ENCODE assay signal across 1 cellular context in the genomic region with DNA sequence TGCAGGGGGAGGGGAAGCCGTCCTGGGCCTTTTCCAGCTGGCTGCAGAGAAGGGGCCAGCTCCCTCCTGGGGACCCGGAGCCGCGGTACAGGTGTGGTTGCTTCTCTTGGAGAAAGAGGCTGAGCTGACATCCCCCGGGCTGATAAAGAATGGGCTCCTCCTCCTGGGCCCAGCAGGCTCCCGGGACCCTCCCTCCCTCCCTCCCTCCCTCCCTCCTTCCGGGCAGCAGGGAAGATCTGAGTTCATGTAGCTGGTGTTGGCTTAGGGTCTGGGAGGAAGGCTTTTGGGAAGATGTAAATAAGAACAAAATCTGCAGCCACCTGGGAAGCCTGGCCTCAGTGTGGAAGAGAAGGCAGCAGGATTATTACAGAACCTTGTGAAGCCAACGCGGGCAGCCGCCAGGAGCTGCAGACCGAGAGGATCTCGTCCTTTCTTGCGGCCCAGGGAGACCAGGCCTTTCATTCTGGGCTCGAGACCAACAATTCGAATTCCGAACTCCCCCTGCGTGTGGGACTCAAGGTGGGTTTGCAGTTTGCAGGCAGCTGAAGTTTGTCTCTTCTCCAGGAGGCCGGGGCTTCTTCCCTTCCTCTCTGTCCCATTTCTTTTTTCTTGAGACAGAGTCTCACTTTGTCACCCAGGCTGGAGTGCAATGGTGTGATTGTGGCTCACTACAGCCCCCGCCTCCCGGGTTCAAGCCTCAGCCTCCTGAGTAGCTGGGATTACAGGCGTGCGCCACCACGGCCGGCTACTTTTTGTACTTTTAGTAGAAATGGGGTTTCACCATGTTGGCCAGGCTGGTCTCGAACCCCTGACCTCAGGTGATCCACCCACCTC.
TF ChIP-seq lines count a peak whose summit lies in the region.

A gene with protein sequence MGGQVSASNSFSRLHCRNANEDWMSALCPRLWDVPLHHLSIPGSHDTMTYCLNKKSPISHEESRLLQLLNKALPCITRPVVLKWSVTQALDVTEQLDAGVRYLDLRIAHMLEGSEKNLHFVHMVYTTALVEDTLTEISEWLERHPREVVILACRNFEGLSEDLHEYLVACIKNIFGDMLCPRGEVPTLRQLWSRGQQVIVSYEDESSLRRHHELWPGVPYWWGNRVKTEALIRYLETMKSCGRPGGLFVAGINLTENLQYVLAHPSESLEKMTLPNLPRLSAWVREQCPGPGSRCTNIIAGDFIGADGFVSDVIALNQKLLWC (plus strand): TSS at position 216 of the 834 bp plus-strand sequence. CDS start 2,807 bp downstream, outside the sequence.

TF ChIP-seq in HepG2, 621 proteins besides CTCF, POLR2A, EP300 and RAD21 (continued from another document and continues in another):
- TF ChIP-seq, protein P1, sequence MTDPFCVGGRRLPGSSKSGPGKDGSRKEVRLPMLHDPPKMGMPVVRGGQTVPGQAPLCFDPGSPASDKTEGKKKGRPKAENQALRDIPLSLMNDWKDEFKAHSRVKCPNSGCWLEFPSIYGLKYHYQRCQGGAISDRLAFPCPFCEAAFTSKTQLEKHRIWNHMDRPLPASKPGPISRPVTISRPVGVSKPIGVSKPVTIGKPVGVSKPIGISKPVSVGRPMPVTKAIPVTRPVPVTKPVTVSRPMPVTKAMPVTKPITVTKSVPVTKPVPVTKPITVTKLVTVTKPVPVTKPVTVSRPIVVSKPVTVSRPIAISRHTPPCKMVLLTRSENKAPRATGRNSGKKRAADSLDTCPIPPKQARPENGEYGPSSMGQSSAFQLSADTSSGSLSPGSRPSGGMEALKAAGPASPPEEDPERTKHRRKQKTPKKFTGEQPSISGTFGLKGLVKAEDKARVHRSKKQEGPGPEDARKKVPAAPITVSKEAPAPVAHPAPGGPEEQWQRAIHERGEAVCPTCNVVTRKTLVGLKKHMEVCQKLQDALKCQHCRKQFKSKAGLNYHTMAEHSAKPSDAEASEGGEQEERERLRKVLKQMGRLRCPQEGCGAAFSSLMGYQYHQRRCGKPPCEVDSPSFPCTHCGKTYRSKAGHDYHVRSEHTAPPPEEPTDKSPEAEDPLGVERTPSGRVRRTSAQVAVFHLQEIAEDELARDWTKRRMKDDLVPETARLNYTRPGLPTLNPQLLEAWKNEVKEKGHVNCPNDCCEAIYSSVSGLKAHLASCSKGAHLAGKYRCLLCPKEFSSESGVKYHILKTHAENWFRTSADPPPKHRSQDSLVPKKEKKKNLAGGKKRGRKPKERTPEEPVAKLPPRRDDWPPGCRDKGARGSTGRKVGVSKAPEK (CRISPR knock-in tag; IDR thresholded peaks at IDR 0.05; ENCODE audit: borderline replicate concordance) = no peak
- TF ChIP-seq FLYWCH1 (CRISPR knock-in tag; IDR thresholded peaks at IDR 0.05) (no peak), KAT8 (CRISPR knock-in tag; IDR thresholded peaks at IDR 0.05) (no peak), ZNF230 (CRISPR knock-in tag; IDR thresholded peaks at IDR 0.05) (no peak), TMF1 (CRISPR knock-in tag; IDR thresholded peaks at IDR 0.05; ENCODE audit: low read depth) (no peak), ZNF143 (CRISPR knock-in tag; IDR thresholded peaks at IDR 0.05) (no peak), ZZZ3 (CRISPR knock-in tag; IDR thresholded peaks at IDR 0.05; ENCODE audit: borderline replicate concordance) (no peak), SETDB1 (CRISPR knock-in tag; IDR thresholded peaks at IDR 0.05; ENCODE audit: borderline replicate concordance) (no peak), ZNF451 (CRISPR knock-in tag; IDR thresholded peaks at IDR 0.05) (no peak), TGIF2 (CRISPR knock-in tag; IDR thresholded peaks at IDR 0.05) (no peak), ZNF501 (CRISPR knock-in tag; IDR thresholded peaks at IDR 0.05) (no peak), GATAD2A (CRISPR knock-in tag; IDR thresholded peaks at IDR 0.05) (0 out of 2 replicates have a peak, but pooled peaks have one; percentile 15), PRMT3 (CRISPR knock-in tag; IDR thresholded peaks at IDR 0.05; ENCODE audit: borderline replicate concordance, low read depth) (no peak), LCORL (IDR thresholded peaks at IDR 0.05) (no peak), LCORL (CRISPR knock-in tag; IDR thresholded peaks at IDR 0.05) (no peak), MBD4 (IDR thresholded peaks at IDR 0.05; ENCODE audit: borderline replicate concordance, low read length) (no peak), ETV5 (CRISPR knock-in tag; IDR thresholded peaks at IDR 0.05; ENCODE audit: borderline replicate concordance) (no peak), ZFP90 (CRISPR knock-in tag; IDR thresholded peaks at IDR 0.05; ENCODE audit: borderline replicate concordance) (no peak), HNRNPH1 (optimal IDR thresholded peaks at IDR 0.05; ENCODE audit: low read depth, low read length) (no peak), MBNL3 (CRISPR knock-in tag; conservative IDR thresholded peaks at IDR 0.05) (no peak), ZNF761 (CRISPR knock-in tag; conservative IDR thresholded peaks at IDR 0.05) (no peak), SP1 (IDR thresholded peaks at IDR 0.05) (no peak), SP1 (CRISPR knock-in tag; IDR thresholded peaks at IDR 0.05) (no peak)
- TF ChIP-seq, protein P2, sequence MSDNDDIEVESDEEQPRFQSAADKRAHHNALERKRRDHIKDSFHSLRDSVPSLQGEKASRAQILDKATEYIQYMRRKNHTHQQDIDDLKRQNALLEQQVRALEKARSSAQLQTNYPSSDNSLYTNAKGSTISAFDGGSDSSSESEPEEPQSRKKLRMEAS (IDR thresholded peaks at IDR 0.05) = no peak
- TF ChIP-seq, protein P3, sequence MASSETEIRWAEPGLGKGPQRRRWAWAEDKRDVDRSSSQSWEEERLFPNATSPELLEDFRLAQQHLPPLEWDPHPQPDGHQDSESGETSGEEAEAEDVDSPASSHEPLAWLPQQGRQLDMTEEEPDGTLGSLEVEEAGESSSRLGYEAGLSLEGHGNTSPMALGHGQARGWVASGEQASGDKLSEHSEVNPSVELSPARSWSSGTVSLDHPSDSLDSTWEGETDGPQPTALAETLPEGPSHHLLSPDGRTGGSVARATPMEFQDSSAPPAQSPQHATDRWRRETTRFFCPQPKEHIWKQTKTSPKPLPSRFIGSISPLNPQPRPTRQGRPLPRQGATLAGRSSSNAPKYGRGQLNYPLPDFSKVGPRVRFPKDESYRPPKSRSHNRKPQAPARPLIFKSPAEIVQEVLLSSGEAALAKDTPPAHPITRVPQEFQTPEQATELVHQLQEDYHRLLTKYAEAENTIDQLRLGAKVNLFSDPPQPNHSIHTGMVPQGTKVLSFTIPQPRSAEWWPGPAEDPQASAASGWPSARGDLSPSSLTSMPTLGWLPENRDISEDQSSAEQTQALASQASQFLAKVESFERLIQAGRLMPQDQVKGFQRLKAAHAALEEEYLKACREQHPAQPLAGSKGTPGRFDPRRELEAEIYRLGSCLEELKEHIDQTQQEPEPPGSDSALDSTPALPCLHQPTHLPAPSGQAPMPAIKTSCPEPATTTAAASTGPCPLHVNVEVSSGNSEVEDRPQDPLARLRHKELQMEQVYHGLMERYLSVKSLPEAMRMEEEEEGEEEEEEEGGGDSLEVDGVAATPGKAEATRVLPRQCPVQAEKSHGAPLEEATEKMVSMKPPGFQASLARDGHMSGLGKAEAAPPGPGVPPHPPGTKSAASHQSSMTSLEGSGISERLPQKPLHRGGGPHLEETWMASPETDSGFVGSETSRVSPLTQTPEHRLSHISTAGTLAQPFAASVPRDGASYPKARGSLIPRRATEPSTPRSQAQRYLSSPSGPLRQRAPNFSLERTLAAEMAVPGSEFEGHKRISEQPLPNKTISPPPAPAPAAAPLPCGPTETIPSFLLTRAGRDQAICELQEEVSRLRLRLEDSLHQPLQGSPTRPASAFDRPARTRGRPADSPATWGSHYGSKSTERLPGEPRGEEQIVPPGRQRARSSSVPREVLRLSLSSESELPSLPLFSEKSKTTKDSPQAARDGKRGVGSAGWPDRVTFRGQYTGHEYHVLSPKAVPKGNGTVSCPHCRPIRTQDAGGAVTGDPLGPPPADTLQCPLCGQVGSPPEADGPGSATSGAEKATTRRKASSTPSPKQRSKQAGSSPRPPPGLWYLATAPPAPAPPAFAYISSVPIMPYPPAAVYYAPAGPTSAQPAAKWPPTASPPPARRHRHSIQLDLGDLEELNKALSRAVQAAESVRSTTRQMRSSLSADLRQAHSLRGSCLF (CRISPR knock-in tag; IDR thresholded peaks at IDR 0.05; ENCODE audit: borderline replicate concordance) = no peak
- TF ChIP-seq, protein P4, sequence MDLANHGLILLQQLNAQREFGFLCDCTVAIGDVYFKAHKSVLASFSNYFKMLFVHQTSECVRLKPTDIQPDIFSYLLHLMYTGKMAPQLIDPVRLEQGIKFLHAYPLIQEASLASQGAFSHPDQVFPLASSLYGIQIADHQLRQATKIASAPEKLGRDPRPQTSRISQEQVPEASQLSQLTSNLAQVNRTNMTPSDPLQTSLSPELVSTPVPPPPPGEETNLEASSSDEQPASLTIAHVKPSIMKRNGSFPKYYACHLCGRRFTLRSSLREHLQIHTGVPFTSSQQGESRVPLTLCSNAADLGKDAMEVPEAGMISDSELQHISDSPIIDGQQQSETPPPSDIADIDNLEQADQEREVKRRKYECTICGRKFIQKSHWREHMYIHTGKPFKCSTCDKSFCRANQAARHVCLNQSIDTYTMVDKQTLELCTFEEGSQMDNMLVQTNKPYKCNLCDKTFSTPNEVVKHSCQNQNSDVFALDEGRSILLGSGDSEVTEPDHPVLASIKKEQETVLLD (CRISPR knock-in tag; IDR thresholded peaks at IDR 0.05; ENCODE audit: low read depth) = no peak
- TF ChIP-seq, protein P5, sequence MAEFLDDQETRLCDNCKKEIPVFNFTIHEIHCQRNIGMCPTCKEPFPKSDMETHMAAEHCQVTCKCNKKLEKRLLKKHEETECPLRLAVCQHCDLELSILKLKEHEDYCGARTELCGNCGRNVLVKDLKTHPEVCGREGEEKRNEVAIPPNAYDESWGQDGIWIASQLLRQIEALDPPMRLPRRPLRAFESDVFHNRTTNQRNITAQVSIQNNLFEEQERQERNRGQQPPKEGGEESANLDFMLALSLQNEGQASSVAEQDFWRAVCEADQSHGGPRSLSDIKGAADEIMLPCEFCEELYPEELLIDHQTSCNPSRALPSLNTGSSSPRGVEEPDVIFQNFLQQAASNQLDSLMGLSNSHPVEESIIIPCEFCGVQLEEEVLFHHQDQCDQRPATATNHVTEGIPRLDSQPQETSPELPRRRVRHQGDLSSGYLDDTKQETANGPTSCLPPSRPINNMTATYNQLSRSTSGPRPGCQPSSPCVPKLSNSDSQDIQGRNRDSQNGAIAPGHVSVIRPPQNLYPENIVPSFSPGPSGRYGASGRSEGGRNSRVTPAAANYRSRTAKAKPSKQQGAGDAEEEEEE (CRISPR knock-in tag; IDR thresholded peaks at IDR 0.05; ENCODE audit: borderline replicate concordance) = no peak
- TF ChIP-seq, protein P6, sequence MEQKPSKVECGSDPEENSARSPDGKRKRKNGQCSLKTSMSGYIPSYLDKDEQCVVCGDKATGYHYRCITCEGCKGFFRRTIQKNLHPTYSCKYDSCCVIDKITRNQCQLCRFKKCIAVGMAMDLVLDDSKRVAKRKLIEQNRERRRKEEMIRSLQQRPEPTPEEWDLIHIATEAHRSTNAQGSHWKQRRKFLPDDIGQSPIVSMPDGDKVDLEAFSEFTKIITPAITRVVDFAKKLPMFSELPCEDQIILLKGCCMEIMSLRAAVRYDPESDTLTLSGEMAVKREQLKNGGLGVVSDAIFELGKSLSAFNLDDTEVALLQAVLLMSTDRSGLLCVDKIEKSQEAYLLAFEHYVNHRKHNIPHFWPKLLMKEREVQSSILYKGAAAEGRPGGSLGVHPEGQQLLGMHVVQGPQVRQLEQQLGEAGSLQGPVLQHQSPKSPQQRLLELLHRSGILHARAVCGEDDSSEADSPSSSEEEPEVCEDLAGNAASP (CRISPR knock-in tag; IDR thresholded peaks at IDR 0.05; ENCODE audit: borderline replicate concordance) = peak; percentile 38; the same call in 1 of the 2 replicates
- TF ChIP-seq, protein P7, sequence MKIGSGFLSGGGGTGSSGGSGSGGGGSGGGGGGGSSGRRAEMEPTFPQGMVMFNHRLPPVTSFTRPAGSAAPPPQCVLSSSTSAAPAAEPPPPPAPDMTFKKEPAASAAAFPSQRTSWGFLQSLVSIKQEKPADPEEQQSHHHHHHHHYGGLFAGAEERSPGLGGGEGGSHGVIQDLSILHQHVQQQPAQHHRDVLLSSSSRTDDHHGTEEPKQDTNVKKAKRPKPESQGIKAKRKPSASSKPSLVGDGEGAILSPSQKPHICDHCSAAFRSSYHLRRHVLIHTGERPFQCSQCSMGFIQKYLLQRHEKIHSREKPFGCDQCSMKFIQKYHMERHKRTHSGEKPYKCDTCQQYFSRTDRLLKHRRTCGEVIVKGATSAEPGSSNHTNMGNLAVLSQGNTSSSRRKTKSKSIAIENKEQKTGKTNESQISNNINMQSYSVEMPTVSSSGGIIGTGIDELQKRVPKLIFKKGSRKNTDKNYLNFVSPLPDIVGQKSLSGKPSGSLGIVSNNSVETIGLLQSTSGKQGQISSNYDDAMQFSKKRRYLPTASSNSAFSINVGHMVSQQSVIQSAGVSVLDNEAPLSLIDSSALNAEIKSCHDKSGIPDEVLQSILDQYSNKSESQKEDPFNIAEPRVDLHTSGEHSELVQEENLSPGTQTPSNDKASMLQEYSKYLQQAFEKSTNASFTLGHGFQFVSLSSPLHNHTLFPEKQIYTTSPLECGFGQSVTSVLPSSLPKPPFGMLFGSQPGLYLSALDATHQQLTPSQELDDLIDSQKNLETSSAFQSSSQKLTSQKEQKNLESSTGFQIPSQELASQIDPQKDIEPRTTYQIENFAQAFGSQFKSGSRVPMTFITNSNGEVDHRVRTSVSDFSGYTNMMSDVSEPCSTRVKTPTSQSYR (CRISPR knock-in tag; IDR thresholded peaks at IDR 0.05; ENCODE audit: borderline replicate concordance) = peak; percentile 69; the same call in 1 of the 2 replicates
- TF ChIP-seq, protein P8, sequence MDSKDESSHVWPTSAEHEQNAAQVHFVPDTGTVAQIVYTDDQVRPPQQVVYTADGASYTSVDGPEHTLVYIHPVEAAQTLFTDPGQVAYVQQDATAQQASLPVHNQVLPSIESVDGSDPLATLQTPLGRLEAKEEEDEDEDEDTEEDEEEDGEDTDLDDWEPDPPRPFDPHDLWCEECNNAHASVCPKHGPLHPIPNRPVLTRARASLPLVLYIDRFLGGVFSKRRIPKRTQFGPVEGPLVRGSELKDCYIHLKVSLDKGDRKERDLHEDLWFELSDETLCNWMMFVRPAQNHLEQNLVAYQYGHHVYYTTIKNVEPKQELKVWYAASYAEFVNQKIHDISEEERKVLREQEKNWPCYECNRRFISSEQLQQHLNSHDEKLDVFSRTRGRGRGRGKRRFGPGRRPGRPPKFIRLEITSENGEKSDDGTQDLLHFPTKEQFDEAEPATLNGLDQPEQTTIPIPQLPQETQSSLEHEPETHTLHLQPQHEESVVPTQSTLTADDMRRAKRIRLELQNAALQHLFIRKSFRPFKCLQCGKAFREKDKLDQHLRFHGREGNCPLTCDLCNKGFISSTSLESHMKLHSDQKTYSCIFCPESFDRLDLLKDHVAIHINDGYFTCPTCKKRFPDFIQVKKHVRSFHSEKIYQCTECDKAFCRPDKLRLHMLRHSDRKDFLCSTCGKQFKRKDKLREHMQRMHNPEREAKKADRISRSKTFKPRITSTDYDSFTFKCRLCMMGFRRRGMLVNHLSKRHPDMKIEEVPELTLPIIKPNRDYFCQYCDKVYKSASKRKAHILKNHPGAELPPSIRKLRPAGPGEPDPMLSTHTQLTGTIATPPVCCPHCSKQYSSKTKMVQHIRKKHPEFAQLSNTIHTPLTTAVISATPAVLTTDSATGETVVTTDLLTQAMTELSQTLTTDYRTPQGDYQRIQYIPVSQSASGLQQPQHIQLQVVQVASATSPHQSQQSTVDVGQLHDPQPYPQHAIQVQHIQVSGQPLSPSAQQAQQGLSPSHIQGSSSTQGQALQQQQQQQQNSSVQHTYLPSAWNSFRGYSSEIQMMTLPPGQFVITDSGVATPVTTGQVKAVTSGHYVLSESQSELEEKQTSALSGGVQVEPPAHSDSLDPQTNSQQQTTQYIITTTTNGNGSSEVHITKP (CRISPR knock-in tag; IDR thresholded peaks at IDR 0.05; ENCODE audit: low read depth) = peak; percentile 95
